ENCODE assay signal across 12 cellular contexts in genomic region chr11:47915407-47916137, GRCh38.
DNase-seq lines count a peak whose midpoint lies in the region; ATAC-seq and TF ChIP-seq lines count a peak whose summit lies in the region.
"Had no signal": no experiment of that assay in that cellular context is flagged by ENCODE, and none has a peak within 500 bp of the region (broad histone marks: within the 10 kb centered on the region; RNA-seq: fewer than 3 reads in every experiment).

No MANE protein-coding gene starts in this region.

- H3K27me3 Mint-ChIP-seq in stimulated activated naive CD8-positive, alpha-beta T cell treated with anti-CD3 and anti-CD28 coated beads, Interleukin-15, amount 100 ng/mL, for 72 hours = no peaks in the 10 kb centered on the region
- H3K27me3 Mint-ChIP-seq in stimulated activated naive B cell treated with anti-CD40 and anti-IgM and Interleukin-4, amounts not matched to agents 10 μg/mL and 1 μg/mL and 100 μg/mL, for 72 hours = no peaks in the 10 kb centered on the region

- TF ChIP-seq POLR2A in esophagus squamous epithelium (IDR thresholded peaks at IDR 0.05) = no peak

- WGBS in esophagus squamous epithelium, 2 donors = 54 to 81% methylated on average over 8 of the region's 8 CpGs

- H3K36me3 ChIP-seq in esophagus squamous epithelium = no peaks in the 10 kb centered on the region
- H3K36me3 ChIP-seq: heart left ventricle had no signal

- DNase-seq in NCI-H2227 (lab: John Stamatoyannopoulos, UW; ENCODE audit: unreplicated experiment) (peak; percentile 48), NCI-H2227 treated with DMSO at 0.1 percent for 48 hours (lab: John Stamatoyannopoulos, UW) (no peak), T-helper 22 cell (ENCODE audit: low read depth) (peak; percentile 5), esophagus squamous epithelium (lab: John Stamatoyannopoulos, UW) (no peak)
- no peak for DNase-seq in stimulated activated naive CD8-positive, alpha-beta T cell treated with anti-CD3 and anti-CD28 coated beads, Interleukin-15, amount 100 ng/mL, for 72 hours
- DNase-seq in activated CD8-positive, alpha-beta memory T cell treated with anti-CD3 and anti-CD28 coated beads, Interleukin-2, amount 50 U/mL, for 4 hours = no peak
- no peak for DNase-seq in stimulated activated naive B cell treated with anti-CD40 and anti-IgM and Interleukin-4, amounts not matched to agents 10 μg/mL and 1 μg/mL and 100 μg/mL, for 72 hours
- DNase-seq: central memory CD4-positive, alpha-beta T cell had no signal

- no peaks in the 10 kb centered on the region for H3K9me3 Mint-ChIP-seq in stimulated activated naive CD8-positive, alpha-beta T cell treated with anti-CD3 and anti-CD28 coated beads, Interleukin-15, amount 100 ng/mL, for 72 hours
- no peaks in the 10 kb centered on the region for H3K9me3 Mint-ChIP-seq in stimulated activated naive B cell treated with anti-CD40 and anti-IgM and Interleukin-4, amounts not matched to agents 10 μg/mL and 1 μg/mL and 100 μg/mL, for 72 hours
- H3K9me3 Mint-ChIP-seq: neural crest cell had no signal

- no peaks in the 10 kb centered on the region for H3K36me3 Mint-ChIP-seq in stimulated activated naive B cell treated with anti-CD40 and anti-IgM and Interleukin-4, amounts not matched to agents 10 μg/mL and 1 μg/mL and 100 μg/mL, for 72 hours

- H3K4me1 ChIP-seq in esophagus squamous epithelium = peaks cover 18 to 47% (median 23%) of the 10 kb centered on the region in 3 donors

- peaks cover 37% of the 10 kb centered on the region for H3K4me1 Mint-ChIP-seq in stimulated activated naive CD8-positive, alpha-beta T cell treated with anti-CD3 and anti-CD28 coated beads, Interleukin-15, amount 100 ng/mL, for 72 hours
- H3K4me1 Mint-ChIP-seq in stimulated activated naive B cell treated with anti-CD40 and anti-IgM and Interleukin-4, amounts not matched to agents 10 μg/mL and 1 μg/mL and 100 μg/mL, for 72 hours = peaks cover 48 to 78% of the 10 kb centered on the region in 2 donors

- ATAC-seq in stimulated activated naive CD8-positive, alpha-beta T cell treated with anti-CD3 and anti-CD28 coated beads, Interleukin-15, amount 100 ng/mL, for 72 hours = peak; percentile 39
- ATAC-seq in HG02571 (IDR thresholded peaks at IDR 0.05; ENCODE audit: unreplicated experiment) = no peak
- ATAC-seq in stimulated activated naive B cell treated with anti-CD40 and anti-IgM and Interleukin-4, amounts not matched to agents 10 μg/mL and 1 μg/mL and 100 μg/mL, for 72 hours (replicated peaks) = no peak
- ATAC-seq: A549 had no signal

- H3K27ac ChIP-seq in esophagus squamous epithelium = peak overlapping the region in 3 of 4 donors; percentile 65 to 79 (median 72)

- H3K9me3 ChIP-seq in esophagus squamous epithelium = no peaks in the 10 kb centered on the region
- H3K9me3 ChIP-seq: A549, heart left ventricle had no signal

- peak overlapping the region in 1 of 2 donors; percentile 10 for H3K4me3 Mint-ChIP-seq in stimulated activated naive CD8-positive, alpha-beta T cell treated with anti-CD3 and anti-CD28 coated beads, Interleukin-15, amount 100 ng/mL, for 72 hours
- H3K4me3 Mint-ChIP-seq in stimulated activated naive B cell treated with anti-CD40 and anti-IgM and Interleukin-4, amounts not matched to agents 10 μg/mL and 1 μg/mL and 100 μg/mL, for 72 hours = no peak overlapping the region
- H3K4me3 Mint-ChIP-seq: neural crest cell had no signal

- H3K4me3 ChIP-seq in esophagus squamous epithelium = no peak overlapping the region
- H3K4me3 ChIP-seq: A549, heart left ventricle had no signal

- intact Hi-C loops in esophagus squamous epithelium (cut with DNase I) = no loop called here

- H3K27me3 ChIP-seq in esophagus squamous epithelium = no peaks in the 10 kb centered on the region
- H3K27me3 ChIP-seq: heart left ventricle had no signal

- no peak for TF ChIP-seq CTCF in esophagus squamous epithelium (IDR thresholded peaks at IDR 0.05)

- H3K27ac Mint-ChIP-seq in stimulated activated naive CD8-positive, alpha-beta T cell treated with anti-CD3 and anti-CD28 coated beads, Interleukin-15, amount 100 ng/mL, for 72 hours = peak overlapping the region in 1 of 2 donors; percentile 74
- no peak overlapping the region for H3K27ac Mint-ChIP-seq in stimulated activated naive B cell treated with anti-CD40 and anti-IgM and Interleukin-4, amounts not matched to agents 10 μg/mL and 1 μg/mL and 100 μg/mL, for 72 hours

Comparison
In these comparisons a context has a peak if more than half of its experiments do, and no peak if none do; other contexts are left out.
1. DNase-seq: peak in NCI-H2227 (single experiment) and T-helper 22 cell (single experiment); none in NCI-H2227 treated with DMSO at 0.1 percent for 48 hours (single experiment), esophagus squamous epithelium (single experiment), stimulated activated naive CD8-positive, alpha-beta T cell treated with anti-CD3 and anti-CD28 coated beads, Interleukin-15, amount 100 ng/mL, for 72 hours (0 of 2), activated CD8-positive, alpha-beta memory T cell treated with anti-CD3 and anti-CD28 coated beads, Interleukin-2, amount 50 U/mL, for 4 hours (single experiment) and stimulated activated naive B cell treated with anti-CD40 and anti-IgM and Interleukin-4, amounts not matched to agents 10 μg/mL and 1 μg/mL and 100 μg/mL, for 72 hours (single experiment).